8 cellular contexts compared by ENCODE assay signal in the genomic region with DNA sequence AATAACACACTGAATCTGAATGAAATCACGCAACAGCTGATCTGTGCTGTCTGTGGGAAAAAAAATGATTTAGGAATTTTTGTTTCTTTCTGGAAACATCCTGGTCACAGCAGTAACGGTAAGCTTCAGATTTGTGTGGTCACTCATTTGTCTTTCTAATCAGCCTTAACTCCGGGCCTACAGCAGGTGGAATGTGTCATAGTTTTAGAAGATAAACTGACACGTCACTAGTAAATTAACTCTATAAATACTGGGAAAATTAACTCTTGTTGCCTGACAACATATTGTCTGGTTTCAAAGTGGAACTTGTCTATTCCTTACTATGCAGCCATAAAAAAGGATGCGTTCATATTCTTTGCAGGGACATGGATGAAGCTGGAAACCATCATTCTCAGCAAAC.
"Had no signal": no experiment of that assay in that cellular context is flagged by ENCODE, and none has a peak within 500 bp of the region (broad histone marks: within the 10 kb centered on the region; RNA-seq: fewer than 3 reads in every experiment).

No MANE protein-coding gene starts in this region.

- DNase-seq: GDM1, GF-D8 had no signal

- H3K4me3 ChIP-seq: GM12878 had no signal

- FAIRE-seq: G401.6, GM12878, GM12891, GM12892, GM18507, GM19239 had no signal

- ATAC-seq: GM12878 had no signal
